ENCODE assay signal across 1 cellular context in the genomic region with DNA sequence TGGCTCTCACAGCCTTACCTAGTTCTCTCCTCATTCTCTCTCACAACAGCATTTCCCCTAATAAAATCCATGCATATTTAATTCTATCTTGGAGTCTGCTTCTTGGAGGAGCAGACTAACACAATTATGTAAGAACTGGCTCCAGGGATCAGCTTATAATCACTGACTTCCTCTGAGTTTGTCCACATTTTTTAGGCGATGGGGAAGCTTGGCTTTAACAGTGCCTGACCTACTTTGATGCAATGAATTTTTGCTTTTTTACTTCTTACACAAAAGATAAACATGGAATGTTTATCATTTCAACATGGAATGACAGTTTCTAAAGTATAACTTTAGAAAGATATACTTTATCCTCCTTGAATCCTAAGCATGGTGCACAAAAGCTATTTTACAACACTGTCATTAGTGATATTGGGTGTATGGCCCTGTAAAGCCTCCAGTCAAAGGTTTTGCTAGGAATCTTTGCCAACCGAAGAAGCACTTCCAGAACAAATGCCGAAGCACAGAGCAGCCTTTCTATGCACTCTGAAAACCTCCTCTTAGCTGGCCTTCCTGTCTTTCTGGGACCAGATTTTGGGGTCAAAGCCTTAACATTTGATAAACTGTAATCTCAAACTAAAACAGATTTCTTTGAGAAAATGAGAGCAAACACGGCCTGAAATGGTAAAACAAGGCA.
TF ChIP-seq lines count a peak whose summit lies in the region.

No MANE protein-coding gene starts in this region.

TF ChIP-seq in endothelial cell of umbilical vein, 7 proteins besides CTCF, POLR2A, EP300 and RAD21 (continued from another document):
- TF ChIP-seq, protein P1, sequence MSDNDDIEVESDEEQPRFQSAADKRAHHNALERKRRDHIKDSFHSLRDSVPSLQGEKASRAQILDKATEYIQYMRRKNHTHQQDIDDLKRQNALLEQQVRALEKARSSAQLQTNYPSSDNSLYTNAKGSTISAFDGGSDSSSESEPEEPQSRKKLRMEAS (IDR thresholded peaks at IDR 0.05; ENCODE audit: insufficient read depth, insufficient read length): no peak
- TF ChIP-seq GATA2 (IDR thresholded peaks at IDR 0.05; ENCODE audit: insufficient read depth, insufficient read length, low read depth, low read length): no peak
